In the genomic region with DNA sequence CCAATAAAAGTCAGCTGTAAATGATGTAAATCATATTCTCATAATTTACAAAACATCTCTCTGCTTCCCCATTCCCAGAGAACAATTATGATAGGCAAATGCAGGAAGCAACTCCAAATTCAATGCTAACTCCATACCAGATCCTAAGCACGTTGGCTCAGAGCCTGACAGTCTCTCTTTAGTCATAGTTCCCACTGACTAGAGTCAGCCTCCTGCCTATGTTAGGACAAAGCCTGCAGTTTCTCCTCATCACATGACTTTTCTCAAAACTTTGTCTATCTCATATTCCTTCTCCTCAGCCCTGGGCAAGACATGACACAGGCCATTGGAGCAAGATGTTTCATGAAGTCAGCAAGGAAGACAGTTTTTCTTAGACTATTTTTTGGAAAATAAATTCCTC, we compare ENCODE assay signal across 21 cellular contexts.
DNase-seq lines count a peak whose midpoint lies in the region; ATAC-seq and TF ChIP-seq lines count a peak whose summit lies in the region.
"Had no signal": no experiment of that assay in that cellular context is flagged by ENCODE, and none has a peak within 500 bp of the region (broad histone marks: within the 10 kb centered on the region; RNA-seq: fewer than 3 reads in every experiment).

No MANE protein-coding gene starts in this region.

- WGBS in hepatocyte (ENCODE audit: low lambda C conversion rate, missing lambda C conversion rate) = 57% methylated on average over 1 of the region's 1 CpG

- no peak overlapping the region for H3K4me2 ChIP-seq in hepatocyte
- H3K4me2 ChIP-seq: A549, SK-N-SH had no signal

- H3K4me1 ChIP-seq in hepatocyte (ENCODE audit: insufficient read depth) = peaks cover 11% of the 10 kb centered on the region
- H3K4me1 ChIP-seq: A549, adrenal gland, transverse colon had no signal

- H3K79me2 ChIP-seq in hepatocyte = no peaks in the 10 kb centered on the region

- H3K27me3 ChIP-seq in MG63 (no peaks in the 10 kb centered on the region), hepatocyte (no peaks in the 10 kb centered on the region)
- H3K27me3 ChIP-seq: adrenal gland, transverse colon had no signal

- H3K9me2 ChIP-seq in hepatocyte (replicated peaks; ENCODE audit: insufficient read depth) = no peaks in the 10 kb centered on the region
- H3K9me2 ChIP-seq: SK-N-SH had no signal

- H3K9me3 ChIP-seq in MG63 = no peaks in the 10 kb centered on the region
- no peaks in the 10 kb centered on the region for H3K9me3 ChIP-seq in hepatocyte (ENCODE audit: low read depth)
- H3K9me3 ChIP-seq: A549, adrenal gland, SK-N-SH, transverse colon had no signal

- no peak for ATAC-seq in HG02759 (IDR thresholded peaks at IDR 0.05; ENCODE audit: unreplicated experiment)
- ATAC-seq: A549; stimulated activated naive CD8-positive, alpha-beta T cell treated with anti-CD3 and anti-CD28 coated beads, Interleukin-15, Interleukin-2, amounts not matched to agents 100 U/mL and 50 U/mL, for 24 hours had no signal

- H3K36me3 ChIP-seq in MG63 (no peaks in the 10 kb centered on the region), hepatocyte (replicated peaks; ENCODE audit: insufficient read depth, low read depth) (no peaks in the 10 kb centered on the region)
- H3K36me3 ChIP-seq: adrenal gland, transverse colon had no signal

- peak overlapping the region; percentile 41 for H3K27ac ChIP-seq in hepatocyte
- H3K27ac ChIP-seq: A549, adrenal gland, epithelial cell of prostate, transverse colon had no signal

- no peak overlapping the region for H3K4me3 ChIP-seq in MG63
- H3K4me3 ChIP-seq in cardiac fibroblast (replicated peaks in 1 of 2; ENCODE audit: low read depth in 2 of 2, low read length in 2 of 2) = no peak overlapping the region
- no peak overlapping the region for H3K4me3 ChIP-seq in hepatocyte
- H3K4me3 ChIP-seq: A549, adrenal gland, transverse colon had no signal

- no peak for TF ChIP-seq CTCF in cardiac fibroblast (IDR thresholded peaks at IDR 0.05; ENCODE audit: low read depth, low read length)
- no peak for TF ChIP-seq CTCF in hepatocyte (IDR thresholded peaks at IDR 0.05; ENCODE audit: poor library complexity)

- H4K20me1 ChIP-seq in hepatocyte (ENCODE audit: insufficient read depth, poor library complexity, severe bottlenecking) = no peaks in the 10 kb centered on the region

- DNase-seq in AG08396 (ENCODE audit: low spot score) = peak; percentile 15
- DNase-seq in MG63 = peak; percentile 23
- DNase-seq in cardiac fibroblast (ENCODE audit: low read depth in 2 of 2) = peak; percentile 28 to 49
- DNase-seq in hepatocyte (ENCODE audit: low spot score) = no peak
- DNase-seq in NCI-H1417 treated with DMSO at 0.1 percent for 48 hours (lab: John Stamatoyannopoulos, UW) = no peak
- DNase-seq in DMS 273 treated with DMSO at 0.1 percent for 48 hours (lab: John Stamatoyannopoulos, UW) = no peak
- no peak for DNase-seq in mesenteric fat pad (ENCODE audit: low spot score)
- DNase-seq: activated CD4-positive, alpha-beta memory T cell treated with anti-CD3 and anti-CD28 coated beads, Interleukin-2, amount 10 ng/mL, durations not matched to agents 7 days and 5 days; activated CD4-positive, CD25-positive, alpha-beta regulatory T cell; activated gamma-delta T cell; activated T-cell treated with anti-CD3 and anti-CD28 coated beads for 4 hours; adrenal gland; NCI-H146; nucleus accumbens; SK-N-SH; stimulated activated CD4-positive, alpha-beta T cell treated with anti-CD3 and anti-CD28 coated beads, Interleukin-4, amount 100 ng/mL, for 1 hour; stimulated activated naive CD8-positive, alpha-beta T cell treated with anti-CD3 and anti-CD28 coated beads, Interleukin-15, Interleukin-2, amounts not matched to agents 100 U/mL and 50 U/mL, for 24 hours; transverse colon had no signal

- H2AFZ ChIP-seq in hepatocyte = no peak overlapping the region

Comparison
In these comparisons a context has a peak if more than half of its experiments do, and no peak if none do; other contexts are left out.
1. DNase-seq: peak in AG08396 (single experiment), MG63 (single experiment) and cardiac fibroblast (2 of 2); none in hepatocyte (single experiment), NCI-H1417 treated with DMSO at 0.1 percent for 48 hours (single experiment), DMS 273 treated with DMSO at 0.1 percent for 48 hours (single experiment) and mesenteric fat pad (single experiment).